In the genomic region with DNA sequence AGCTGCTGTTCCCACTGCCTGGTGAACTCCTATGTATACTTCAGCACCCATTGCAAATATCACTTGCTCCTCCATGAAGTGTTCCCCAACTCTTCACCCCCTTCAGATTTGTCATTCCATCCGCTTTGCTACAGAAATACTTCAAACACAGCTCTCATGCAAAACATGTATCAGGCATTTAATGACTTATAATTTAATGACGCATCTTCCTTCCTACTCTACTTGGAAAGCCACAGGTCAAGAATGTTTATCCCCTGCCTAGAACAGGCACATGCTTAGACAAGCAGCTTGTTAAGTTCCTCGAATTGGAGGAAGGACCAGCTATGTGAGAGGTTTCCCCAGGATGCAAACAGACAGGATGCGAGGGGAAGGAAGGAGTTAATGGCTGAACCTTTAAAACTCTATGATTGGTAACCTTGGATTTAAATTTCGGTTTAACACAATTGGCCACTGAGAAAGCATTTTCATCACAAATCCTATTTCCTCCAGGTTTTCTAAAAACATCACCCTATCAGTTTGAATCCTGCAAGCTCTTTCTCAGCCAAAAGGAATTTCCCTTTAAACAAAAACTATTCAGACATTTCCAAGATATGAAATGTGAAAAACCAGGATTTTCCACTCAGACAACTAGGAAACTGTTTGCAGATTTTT, we compare ENCODE assay signal across 10 cellular contexts. TPM values are rescaled to one million over a fixed set of nuclear protein-coding genes. Genes with fewer than 3 reads are reported as not detected.
DNase-seq lines count a peak whose midpoint lies in the region; ATAC-seq and TF ChIP-seq lines count a peak whose summit lies in the region.
"Had no signal": no experiment of that assay in that cellular context is flagged by ENCODE, and none has a peak within 500 bp of the region (broad histone marks: within the 10 kb centered on the region; RNA-seq: fewer than 3 reads in every experiment).

No MANE protein-coding gene starts in this region.

- H3K9me2 ChIP-seq in PC-9 (ENCODE audit: insufficient read depth) = no peaks in the 10 kb centered on the region

- H3K4me2 ChIP-seq in PC-9 = no peak overlapping the region

- intact Hi-C loops in left cardiac atrium (cut with DNase I) = no loop called here
- intact Hi-C loops in sigmoid colon (cut with DNase I) = loop anchor here (10.0 kb wide), 1 partner anchor 1956 kb away; no protein-coding TSS in a partner anchor
- intact Hi-C loops in PC-9 (cut with micrococcal nuclease; ENCODE audit: unreplicated experiment) = no loop called here

- H4K20me1 ChIP-seq in PC-9 (ENCODE audit: insufficient read depth) = no peaks in the 10 kb centered on the region

- peak overlapping the region; percentile 68 to 99 (median 86) for H3K27ac ChIP-seq in sigmoid colon
- H3K27ac ChIP-seq in PC-9 = no peak overlapping the region

- peak; percentile 76 for DNase-seq in GM04504 (ENCODE audit: low read depth)
- peak; percentile 78 for DNase-seq in astrocyte of the cerebellum (ENCODE audit: low read depth)
- no peak for DNase-seq in left cardiac atrium
- no peak for DNase-seq in sigmoid colon
- DNase-seq in T-helper 2 cell = no peak
- no peak for DNase-seq in A172 (ENCODE audit: low spot score)
- no peak for DNase-seq in superior temporal gyrus (ENCODE audit: extremely low spot score)
- DNase-seq in PC-9 = no peak
- DNase-seq: CD8-positive, alpha-beta T cell; NCI-H446 had no signal

- in situ Hi-C loops in astrocyte of the cerebellum (cut with HindIII; ENCODE audit: low sequenced_read_pairs) = loop anchor here (10.0 kb wide), 1 partner anchor 386 kb away; no protein-coding TSS in a partner anchor

- BruUV-seq in PC-9 (replicated peaks; lab: Mats Ljungman, UMichigan) = no TSS peak

- no peak for TF ChIP-seq EP300 in sigmoid colon (IDR thresholded peaks at IDR 0.05)

- H3K4me3 ChIP-seq in astrocyte of the cerebellum (ENCODE audit: low read depth, low read length) = no peak overlapping the region
- H3K4me3 ChIP-seq in sigmoid colon = peak overlapping the region in 1 of 4 donors; percentile 1
- H3K4me3 ChIP-seq in PC-9 = no peak overlapping the region

- TF ChIP-seq CTCF in astrocyte of the cerebellum (IDR thresholded peaks at IDR 0.05; ENCODE audit: low read depth, low read length, missing control alignments) (no peak), sigmoid colon (IDR thresholded peaks at IDR 0.05) (no peak), PC-9 (conservative IDR thresholded peaks at IDR 0.05) (no peak)

- no peaks in the 10 kb centered on the region for H3K36me3 ChIP-seq in sigmoid colon
- peaks cover 6% of the 10 kb centered on the region; the same call in 1 of the 2 replicates for H3K36me3 ChIP-seq in PC-9 (ENCODE audit: low read depth)

- H3K9me3 ChIP-seq in sigmoid colon (no peaks in the 10 kb centered on the region), PC-9 (ENCODE audit: insufficient read depth, low read depth) (no peaks in the 10 kb centered on the region)

- TF ChIP-seq POLR2A in sigmoid colon (IDR thresholded peaks at IDR 0.05) = no peak

- ATAC-seq in left cardiac atrium = peak; percentile 1 to 17
- ATAC-seq: CD8-positive, alpha-beta T cell had no signal

- CTCF ChIA-PET in PC-9 (lab: Charles Lee) = no interaction called here

- POLR2A ChIA-PET in PC-9 (lab: Charles Lee; ENCODE audit: unreplicated experiment) = no interaction called here

- H3F3A ChIP-seq in PC-9 (ENCODE audit: insufficient read depth, low read depth) = no peaks in the 10 kb centered on the region

- peaks cover 63% of the 10 kb centered on the region for H3K79me2 ChIP-seq in PC-9 (ENCODE audit: low read depth)

- H3K4me1 ChIP-seq in sigmoid colon (peaks cover 0 to 98% (median 97%) of the 10 kb centered on the region in 4 donors), PC-9 (replicated peaks; ENCODE audit: insufficient read depth) (no peaks in the 10 kb centered on the region)

- no peaks in the 10 kb centered on the region for H3K27me3 ChIP-seq in sigmoid colon
- H3K27me3 ChIP-seq in PC-9 (ENCODE audit: insufficient read depth, low read depth) = no peaks in the 10 kb centered on the region

- H2AFZ ChIP-seq in PC-9 = no peak overlapping the region

- WGBS in sigmoid colon, 2 donors = 72 to 79% methylated on average over 5 of the region's 5 CpGs

RNA-seq across cellular contexts. Expression of a gene that starts 11.5 kb away (rescaled TPM):
- total RNA-seq in left cardiac atrium (10 to 100 TPM; 41.5 to 80.1 TPM), sigmoid colon (10 to 100 TPM; 26.0 to 41.3 (median 30.2) TPM), PC-9 (2021) (41.2 and 41.9 TPM in 2 replicates)
- polyA plus RNA-seq in sigmoid colon = 10 to 100 TPM in 1 of 3 donors, 1 to 10 TPM in 2; 3.0 to 15.6 (median 4.4) TPM
- 3.9 and 5.5 TPM in 2 replicates for total RNA-seq in A172 (2014; rRNA removed; shearing (Covaris generic))

Comparison
In these comparisons a context has a peak if more than half of its experiments do, and no peak if none do; other contexts are left out.
1. DNase-seq: peak in GM04504 (single experiment) and astrocyte of the cerebellum (single experiment); none in left cardiac atrium (single experiment), sigmoid colon (single experiment), T-helper 2 cell (0 of 5), A172 (single experiment), superior temporal gyrus (single experiment) and PC-9 (0 of 2).